11 cellular contexts compared by ENCODE assay signal in the genomic region with DNA sequence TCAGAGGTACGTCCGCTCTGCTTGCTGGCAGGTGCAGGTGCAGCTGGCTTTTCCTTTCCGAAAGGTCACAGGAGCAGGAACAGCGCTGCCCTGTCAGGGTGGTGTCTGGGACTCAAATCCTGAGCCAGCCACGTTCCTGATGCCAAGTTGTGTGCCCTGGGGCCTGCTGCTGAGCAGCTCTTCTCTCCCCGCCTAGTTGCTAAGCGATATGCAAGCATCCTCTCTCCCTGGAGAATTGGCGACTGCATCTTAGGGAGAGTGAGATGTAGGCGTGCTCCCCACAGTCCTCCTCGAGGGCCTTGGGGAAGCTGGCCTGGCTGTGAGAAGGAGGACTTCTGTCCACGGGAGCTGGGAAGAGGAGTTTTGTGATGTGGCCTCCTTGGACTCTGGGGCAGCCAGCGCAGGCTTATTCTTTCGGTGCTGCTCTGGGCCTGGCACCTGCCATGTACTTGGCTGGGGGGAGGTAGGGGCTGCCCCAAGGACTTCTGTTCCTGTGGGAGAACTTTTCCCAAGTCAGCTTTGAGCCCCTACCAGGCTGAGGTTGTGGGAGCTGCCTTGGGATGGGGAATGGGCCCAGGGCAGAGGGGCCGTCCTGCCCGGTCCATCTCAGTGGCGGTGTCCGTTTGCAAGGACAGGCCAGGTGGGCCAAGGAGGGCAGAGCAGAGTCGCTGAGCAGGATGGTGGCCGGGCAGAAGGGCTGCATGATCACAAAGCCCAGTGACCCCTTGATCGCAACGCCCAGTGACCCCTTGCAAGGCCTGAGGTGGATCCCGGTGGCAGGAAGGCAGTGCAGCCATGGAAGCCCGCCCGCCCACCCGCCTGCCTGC.
"Had no signal": no experiment of that assay in that cellular context is flagged by ENCODE, and none has a peak within 500 bp of the region (broad histone marks: within the 10 kb centered on the region; RNA-seq: fewer than 3 reads in every experiment).

No MANE protein-coding gene starts in this region.

- ATAC-seq: activated naive CD8-positive, alpha-beta T cell treated with anti-CD3 and anti-CD28 coated beads, Interleukin-2, amount 50 U/mL, for 24 hours; left colon; stimulated activated naive B cell treated with anti-CD40 and anti-IgM and Interleukin-4, amounts not matched to agents 10 μg/mL and 1 μg/mL and 100 μg/mL, for 72 hours had no signal

- DNase-seq: activated B cell treated with CpG ODN at 0.5 μM for 24 hours; activated CD4-positive, alpha-beta T cell treated with anti-CD3 and anti-CD28 coated beads for 48 hours; activated naive CD4-positive, alpha-beta T cell treated with anti-CD3 and anti-CD28 coated beads for 36 hours; activated naive CD8-positive, alpha-beta T cell treated with anti-CD3 and anti-CD28 coated beads, Interleukin-2, amount 50 U/mL, for 24 hours; left colon; stimulated activated CD4-positive, alpha-beta T cell treated with anti-CD3 and anti-CD28 coated beads, Interleukin-15, amount 100 ng/mL, for 24 hours; stimulated activated CD4-positive, alpha-beta T cell treated with anti-CD3 and anti-CD28 coated beads, Interleukin-4, amount 100 ng/mL, for 1 hour; stimulated activated naive B cell treated with anti-CD40 and anti-IgM and Interleukin-4, amounts not matched to agents 10 μg/mL and 1 μg/mL and 100 μg/mL, for 72 hours had no signal

- H3K36me3 ChIP-seq: ascending aorta, neutrophil had no signal

- H3K27ac ChIP-seq: ascending aorta, neutrophil, tibial nerve had no signal

- H3K27me3 ChIP-seq: ascending aorta, neutrophil, tibial nerve had no signal

- H3K4me3 ChIP-seq: ascending aorta, tibial nerve had no signal

- H3K9me3 ChIP-seq: ascending aorta, neutrophil, tibial nerve had no signal
